8 cellular contexts compared by ENCODE assay signal in the genomic region with DNA sequence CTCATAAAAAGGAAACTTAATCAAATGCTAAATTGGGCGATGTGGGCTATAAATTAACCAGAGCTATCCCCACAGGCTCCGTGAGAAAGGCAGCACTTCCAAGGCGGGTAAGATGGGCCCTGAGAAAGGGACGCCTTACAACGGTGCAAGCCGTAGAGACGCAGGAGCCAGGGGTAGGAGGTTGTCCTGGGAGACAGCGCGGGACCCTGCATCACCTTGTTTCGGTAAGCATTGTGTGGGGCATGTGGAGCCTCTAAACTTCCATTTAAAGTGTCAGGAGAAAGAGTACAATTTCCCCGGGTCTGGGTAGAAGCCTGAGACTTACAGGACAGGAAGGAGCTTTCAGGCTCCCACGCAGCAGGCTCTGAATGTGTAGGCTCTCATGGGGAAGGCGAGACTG. TPM values are rescaled to one million over a fixed set of nuclear protein-coding genes. Genes with fewer than 3 reads are reported as not detected.
A peak's percentile ranks its signal among the peaks of the same experiment; 100 is the strongest.
DNase-seq lines count a peak whose midpoint lies in the region; ATAC-seq and TF ChIP-seq lines count a peak whose summit lies in the region.

No MANE protein-coding gene starts in this region.

- BruUV-seq in Panc1 (replicated peaks; lab: Mats Ljungman, UMichigan) = no TSS peak

- intact Hi-C loops in Panc1 (cut with micrococcal nuclease; ENCODE audit: unreplicated experiment) (no loop called here), esophagus muscularis mucosa (cut with DNase I) (no loop called here)

- H3K27me3 ChIP-seq in DOHH2 (ENCODE audit: control insufficient read depth, low read length) (no peaks in the 10 kb centered on the region), Panc1 (ENCODE audit: control insufficient read depth, insufficient read depth, low read length) (no peaks in the 10 kb centered on the region), esophagus muscularis mucosa (no peaks in the 10 kb centered on the region)

- peak overlapping the region; percentile 92 for H3K4me3 ChIP-seq in DOHH2 (ENCODE audit: low read length)
- peak overlapping the region; percentile 55 to 82 for H3K4me3 ChIP-seq in Panc1 (ENCODE audit: low read depth in 2 of 2, low read length in 2 of 2)
- H3K4me3 ChIP-seq in esophagus muscularis mucosa = peak overlapping the region; percentile 77 to 94 (median 83)

- peaks cover 38% of the 10 kb centered on the region for H3K79me2 ChIP-seq in DOHH2 (ENCODE audit: control insufficient read depth, low read length)

- peaks cover 5% of the 10 kb centered on the region; the same call in 1 of the 2 replicates for H4K20me1 ChIP-seq in DOHH2 (ENCODE audit: control insufficient read depth, insufficient read depth, low read depth, low read length)

- peak overlapping the region; percentile 86 for H3K4me3 Mint-ChIP-seq in progenitor cell of endocrine pancreas (ENCODE audit: low read depth)

- H3K27ac ChIP-seq in DOHH2 (ENCODE audit: low read depth, low read length) (no peak overlapping the region), Panc1 (ENCODE audit: low read length) (peak overlapping the region; percentile 72), esophagus muscularis mucosa (replicated peaks in 1 of 4) (peak overlapping the region; percentile 92 to 98 (median 94))

- H3F3A ChIP-seq in DOHH2 (ENCODE audit: control insufficient read depth, insufficient read depth) = no peaks in the 10 kb centered on the region; the same call in 1 of the 2 replicates

- no peak for TF ChIP-seq CTCF in DOHH2 (IDR thresholded peaks at IDR 0.05; ENCODE audit: low read depth, low read length, poor library complexity, severe bottlenecking)
- TF ChIP-seq CTCF in Panc1 (IDR thresholded peaks at IDR 0.05) = no peak
- TF ChIP-seq CTCF in esophagus muscularis mucosa (IDR thresholded peaks at IDR 0.05) = no peak
- no peak for TF ChIP-seq CTCF in progenitor cell of endocrine pancreas (IDR thresholded peaks at IDR 0.05; ENCODE audit: unreplicated experiment)

- no peak for TF ChIP-seq POLR2A in esophagus muscularis mucosa (IDR thresholded peaks at IDR 0.05; ENCODE audit: low read depth)

- peak overlapping the region; percentile 94 for H3K4me2 ChIP-seq in DOHH2 (ENCODE audit: low read length)

- in situ Hi-C loops in Panc1 (cut with HindIII; ENCODE audit: low pct_unique_long_range_greater_than_20kb, low sequenced_read_pairs) = no loop called here

- H3K27me3 Mint-ChIP-seq in progenitor cell of endocrine pancreas = no peaks in the 10 kb centered on the region

- POLR2A ChIA-PET in Panc1 (lab: Charles Lee) = interaction anchor here (0.6 kb wide), 1 partner anchor 24 kb away, joined by 7 read pairs; no protein-coding TSS in a partner anchor

- DNase-seq in Panc1 (ENCODE audit: low read depth, low spot score) (no peak), esophagus muscularis mucosa (ENCODE audit: extremely low spot score) (no peak), progenitor cell of endocrine pancreas (ENCODE audit: low spot score, unreplicated experiment) (no peak), NCI-H345 (lab: John Stamatoyannopoulos, UW) (no peak)

- H3K9me2 ChIP-seq in DOHH2 (replicated peaks; ENCODE audit: control insufficient read depth, low read length) = no peaks in the 10 kb centered on the region

- H3K9me3 Mint-ChIP-seq in progenitor cell of endocrine pancreas (ENCODE audit: low read depth) = no peaks in the 10 kb centered on the region

- peaks cover 50% of the 10 kb centered on the region for H3K4me1 Mint-ChIP-seq in progenitor cell of endocrine pancreas (ENCODE audit: low read depth)

- ATAC-seq in Panc1 (no peak), GM19397 (IDR thresholded peaks at IDR 0.05; ENCODE audit: unreplicated experiment) (no peak), HG03108 (IDR thresholded peaks at IDR 0.05; ENCODE audit: unreplicated experiment) (no peak), GM21576 (IDR thresholded peaks at IDR 0.05; ENCODE audit: unreplicated experiment) (no peak)

- H3K4me1 ChIP-seq in DOHH2 (ENCODE audit: control insufficient read depth, low read length) (peaks cover 22% of the 10 kb centered on the region), Panc1 (ENCODE audit: control insufficient read depth, insufficient read depth, low read length) (peaks cover 35% of the 10 kb centered on the region), esophagus muscularis mucosa (peaks cover 48 to 53% (median 50%) of the 10 kb centered on the region in 4 donors)

- H3K36me3 ChIP-seq in DOHH2 (ENCODE audit: control insufficient read depth, low read length) (0 out of 2 replicates have a peak, but pooled peaks cover 4% of the 10 kb centered on the region), Panc1 (ENCODE audit: control insufficient read depth, insufficient read depth, low read length) (no peaks in the 10 kb centered on the region; the same call in 1 of the 2 replicates), esophagus muscularis mucosa (no peaks in the 10 kb centered on the region)

- CTCF ChIA-PET in Panc1 (lab: Charles Lee) = interaction anchor here (0.6 kb wide), 1 partner anchor 131 kb away, joined by 4 read pairs; no protein-coding TSS in a partner anchor

- no peak for TF ChIP-seq EP300 in esophagus muscularis mucosa (IDR thresholded peaks at IDR 0.05)

- WGBS in esophagus muscularis mucosa = 33% methylated on average over 9 of the region's 13 CpGs

- H3K9me3 ChIP-seq in DOHH2 (ENCODE audit: control insufficient read depth, insufficient read depth, low read length) = no peaks in the 10 kb centered on the region
- H3K9me3 ChIP-seq in Panc1 (ENCODE audit: control insufficient read depth, insufficient read depth, low read depth, low read length) = no peaks in the 10 kb centered on the region
- no peaks in the 10 kb centered on the region for H3K9me3 ChIP-seq in esophagus muscularis mucosa

- H3K36me3 Mint-ChIP-seq in progenitor cell of endocrine pancreas (ENCODE audit: insufficient read depth) = no peaks in the 10 kb centered on the region

- peak overlapping the region; percentile 95 for H3K27ac Mint-ChIP-seq in progenitor cell of endocrine pancreas

RNA-seq across cellular contexts. Expression of a gene that starts 1.2 kb away (rescaled TPM):
- total RNA-seq in Panc1 (2021; ENCODE audit: unreplicated experiment) (9.9 TPM), esophagus muscularis mucosa (10 to 100 TPM in 3 of 4 donors, 1 to 10 TPM in 1; 9.1 to 13.1 (median 11.1) TPM), progenitor cell of endocrine pancreas (14.3 and 20.2 TPM in 2 replicates)
- 3.4 TPM for polyA plus RNA-seq in Panc1 (2012; ENCODE audit: insufficient read length)

RNA-seq across cellular contexts. Expression of a gene that starts 30.7 kb away (rescaled TPM):
- total RNA-seq in Panc1 (2021; ENCODE audit: unreplicated experiment) (23.4 TPM), esophagus muscularis mucosa (10 to 100 TPM; 19.9 to 38.6 (median 23.6) TPM), progenitor cell of endocrine pancreas (26.1 and 27.0 TPM in 2 replicates)
- polyA plus RNA-seq in Panc1 (2012; ENCODE audit: insufficient read length) = 27.9 TPM

RNA-seq across cellular contexts. Expression of a gene that starts 49.7 kb away (rescaled TPM):
- total RNA-seq in Panc1 (2021; ENCODE audit: unreplicated experiment) (42.0 TPM), esophagus muscularis mucosa (10 to 100 TPM; 10.2 to 17.0 (median 11.2) TPM), progenitor cell of endocrine pancreas (64.2 and 64.7 TPM in 2 replicates)
- polyA plus RNA-seq in Panc1 (2012; ENCODE audit: insufficient read length) = 50.3 TPM
